29 cellular contexts compared by ENCODE assay signal in the genomic region with DNA sequence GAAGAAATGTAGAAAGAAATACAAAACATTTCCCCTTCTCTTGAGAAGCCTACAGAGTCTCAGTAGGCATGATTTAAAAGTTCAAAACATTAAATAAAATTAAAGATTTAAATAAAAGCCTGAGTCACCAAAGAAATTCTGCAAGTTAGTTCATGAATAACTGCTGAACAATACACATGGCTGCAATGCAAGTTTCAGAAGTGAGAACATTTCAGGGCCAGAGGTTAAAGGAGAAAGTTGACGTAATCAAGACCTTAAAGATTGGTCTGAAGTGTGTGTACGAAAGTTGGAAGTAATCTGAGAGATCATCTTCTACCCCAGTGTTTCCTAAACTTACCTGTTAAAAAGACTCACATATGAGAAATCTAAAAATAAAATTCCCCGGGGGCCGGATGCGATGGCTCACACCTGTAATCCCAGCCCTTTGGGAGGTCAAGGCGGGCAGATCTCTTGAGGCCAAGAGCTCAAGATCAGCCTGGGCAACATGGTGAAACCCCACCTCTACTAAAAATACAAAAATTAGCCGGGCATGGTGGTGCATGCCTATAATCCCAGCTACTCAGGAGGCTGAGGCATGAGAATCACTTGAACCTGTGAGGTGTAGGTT.
DNase-seq lines count a peak whose midpoint lies in the region; ATAC-seq, FAIRE-seq and TF ChIP-seq lines count a peak whose summit lies in the region.
"Had no signal": no experiment of that assay in that cellular context is flagged by ENCODE, and none has a peak within 500 bp of the region (broad histone marks: within the 10 kb centered on the region; RNA-seq: fewer than 3 reads in every experiment).

No MANE protein-coding gene starts in this region.

- peaks cover 23% of the 10 kb centered on the region for H3K4me1 Mint-ChIP-seq in type B pancreatic cell (ENCODE audit: unreplicated experiment)
- H3K4me1 Mint-ChIP-seq: activated CD4-positive, alpha-beta T cell treated with anti-CD3 and anti-CD28 coated beads, Interleukin-2, amount 10 ng/mL, durations not matched to agents 24 days and 14 days; stimulated activated naive B cell treated with anti-CD40 and anti-IgM and Interleukin-4, amounts not matched to agents 10 μg/mL and 1 μg/mL and 100 μg/mL, for 72 hours had no signal

- TF ChIP-seq CTCF in RWPE2 (IDR thresholded peaks at IDR 0.05; ENCODE audit: poor library complexity, severe bottlenecking): no peak
- no peak for TF ChIP-seq CTCF in type B pancreatic cell (conservative IDR thresholded peaks at IDR 0.05)

- no peak overlapping the region for H3K27ac Mint-ChIP-seq in type B pancreatic cell
- H3K27ac Mint-ChIP-seq: activated CD4-positive, alpha-beta T cell treated with anti-CD3 and anti-CD28 coated beads, Interleukin-2, amount 10 ng/mL, durations not matched to agents 24 days and 14 days; activated naive CD8-positive, alpha-beta T cell; natural killer cell treated with Interleukin-12 subunit alpha and Interleukin-12 subunit beta and Interleukin-15 and Interleukin-18, amount 100 ng/mL, for 72 hours; stimulated activated naive B cell treated with anti-CD40 and anti-IgM and Interleukin-4, amounts not matched to agents 10 μg/mL and 1 μg/mL and 100 μg/mL, for 72 hours; T-helper 2 cell treated with Interferon-gamma antibody and Interleukin-4, amounts not matched to agents 5 μg/mL and 100 μg/mL, for 36 hours had no signal

- H3K36me3 ChIP-seq in RWPE2 (ENCODE audit: low read depth): peaks cover 39% of the 10 kb centered on the region
- H3K36me3 ChIP-seq: HAP-1, lower lobe of right lung, upper lobe of right lung had no signal

- H3K4me3 Mint-ChIP-seq in type B pancreatic cell: no peak overlapping the region
- H3K4me3 Mint-ChIP-seq: activated CD4-positive, alpha-beta T cell treated with anti-CD3 and anti-CD28 coated beads, Interleukin-2, amount 10 ng/mL, durations not matched to agents 24 days and 14 days; activated naive CD8-positive, alpha-beta T cell; natural killer cell treated with Interleukin-12 subunit alpha and Interleukin-12 subunit beta and Interleukin-15 and Interleukin-18, amount 100 ng/mL, for 72 hours; stimulated activated naive B cell treated with anti-CD40 and anti-IgM and Interleukin-4, amounts not matched to agents 10 μg/mL and 1 μg/mL and 100 μg/mL, for 72 hours; T-helper 2 cell treated with Interferon-gamma antibody and Interleukin-4, amounts not matched to agents 5 μg/mL and 100 μg/mL, for 36 hours had no signal

- peak; percentile 77 for ATAC-seq in RWPE2 (ENCODE audit: low read depth)
- ATAC-seq in esophagus mucosa: peak; percentile 80
- ATAC-seq: lower lobe of right lung; natural killer cell treated with Interleukin-12 subunit alpha and Interleukin-12 subunit beta and Interleukin-15 and Interleukin-18, amount 100 ng/mL, for 72 hours; stimulated activated naive B cell treated with anti-CD40 and anti-IgM and Interleukin-4, amounts not matched to agents 10 μg/mL and 1 μg/mL and 100 μg/mL, for 72 hours; upper lobe of right lung had no signal

- H3K4me3 ChIP-seq in RWPE2 (ENCODE audit: severe bottlenecking): no peak overlapping the region
- H3K4me3 ChIP-seq: HAP-1, lower lobe of right lung, PC-9, upper lobe of right lung had no signal

- no peaks in the 10 kb centered on the region for H3K9me3 Mint-ChIP-seq in type B pancreatic cell
- H3K9me3 Mint-ChIP-seq: activated CD4-positive, alpha-beta T cell treated with anti-CD3 and anti-CD28 coated beads, Interleukin-2, amount 10 ng/mL, durations not matched to agents 24 days and 14 days; natural killer cell treated with Interleukin-12 subunit alpha and Interleukin-12 subunit beta and Interleukin-15 and Interleukin-18, amount 100 ng/mL, for 72 hours; T-helper 2 cell treated with Interferon-gamma antibody and Interleukin-4, amounts not matched to agents 5 μg/mL and 100 μg/mL, for 36 hours had no signal

- no peaks in the 10 kb centered on the region for H3K27me3 Mint-ChIP-seq in type B pancreatic cell
- H3K27me3 Mint-ChIP-seq: activated CD4-positive, alpha-beta T cell treated with anti-CD3 and anti-CD28 coated beads, Interleukin-2, amount 10 ng/mL, durations not matched to agents 24 days and 14 days; activated naive CD8-positive, alpha-beta T cell; natural killer cell treated with Interleukin-12 subunit alpha and Interleukin-12 subunit beta and Interleukin-15 and Interleukin-18, amount 100 ng/mL, for 72 hours; stimulated activated naive B cell treated with anti-CD40 and anti-IgM and Interleukin-4, amounts not matched to agents 10 μg/mL and 1 μg/mL and 100 μg/mL, for 72 hours had no signal

- H3K27me3 ChIP-seq in RWPE2 (ENCODE audit: insufficient read depth, poor library complexity, severe bottlenecking): no peaks in the 10 kb centered on the region
- H3K27me3 ChIP-seq: upper lobe of right lung had no signal

- peak overlapping the region; percentile 91 for H3K27ac ChIP-seq in RWPE2 (ENCODE audit: poor library complexity, severe bottlenecking)
- H3K27ac ChIP-seq: lower lobe of right lung, PC-9, upper lobe of right lung had no signal

- DNase-seq in LHCN-M2 (ENCODE audit: low read depth): peak; percentile 44
- peak; percentile 66 for DNase-seq in RWPE2 (ENCODE audit: low spot score)
- DNase-seq in renal cortical epithelial cell (ENCODE audit: low read depth): peak; percentile 70
- no peak for DNase-seq in NAMALWA (ENCODE audit: low spot score)
- no peak for DNase-seq in H54 (ENCODE audit: insufficient read length, low spot score)
- no peak for DNase-seq in type B pancreatic cell (ENCODE audit: extremely low spot score, unreplicated experiment)
- DNase-seq in activated T-cell treated with anti-CD3 and anti-CD28 coated beads, Interleukin-2, amount 50 U/mL, for 1 hour: no peak
- DNase-seq: activated CD4-positive, alpha-beta T cell treated with anti-CD3 and anti-CD28 coated beads, Interleukin-2, amount 10 ng/mL, durations not matched to agents 24 days and 14 days; activated CD8-positive, alpha-beta memory T cell treated with anti-CD3 and anti-CD28 coated beads for 24 hours; activated effector memory CD4-positive, alpha-beta T cell treated with Interleukin-2 at 50 U/mL for 16 hours; activated T-cell treated with anti-CD3 and anti-CD28 coated beads for 4 hours; effector CD4-positive, alpha-beta T cell; kidney glomerular epithelial cell; lower lobe of right lung; NCI-H187; NCI-H526; PC-9; SHP77 treated with DMSO at 0.1 percent for 48 hours; small intestine; stimulated activated naive B cell treated with anti-CD40 and anti-IgM and Interleukin-4, amounts not matched to agents 10 μg/mL and 1 μg/mL and 100 μg/mL, for 72 hours; upper lobe of right lung had no signal

- no peaks in the 10 kb centered on the region for H3K9me3 ChIP-seq in RWPE2 (ENCODE audit: severe bottlenecking)
- H3K9me3 ChIP-seq: lower lobe of right lung, upper lobe of right lung had no signal

- TF ChIP-seq POLR2A in H54 (IDR thresholded peaks at IDR 0.05; ENCODE audit: low read depth, low read length): no peak

- peaks cover 57% of the 10 kb centered on the region for H3K4me1 ChIP-seq in RWPE2 (ENCODE audit: insufficient read depth, poor library complexity, severe bottlenecking)
- H3K4me1 ChIP-seq: lower lobe of right lung, upper lobe of right lung had no signal

- no peaks in the 10 kb centered on the region for H3K36me3 Mint-ChIP-seq in type B pancreatic cell
- H3K36me3 Mint-ChIP-seq: activated naive CD8-positive, alpha-beta T cell; natural killer cell treated with Interleukin-12 subunit alpha and Interleukin-12 subunit beta and Interleukin-15 and Interleukin-18, amount 100 ng/mL, for 72 hours had no signal

- FAIRE-seq in H54 (lab: Jason Lieb, UNC): no peak
- FAIRE-seq: colon, frontal cortex, GM12891, small intestine had no signal

Comparison
In these comparisons a context has a peak if more than half of its experiments do, and no peak if none do; other contexts are left out.
1. DNase-seq: peak in LHCN-M2 (single experiment), RWPE2 (single experiment) and renal cortical epithelial cell (single experiment); none in NAMALWA (single experiment), H54 (single experiment), type B pancreatic cell (single experiment) and activated T-cell treated with anti-CD3 and anti-CD28 coated beads, Interleukin-2, amount 50 U/mL, for 1 hour (single experiment).